Comparison of ENCODE assay signal across 10 cellular contexts in the genomic region with DNA sequence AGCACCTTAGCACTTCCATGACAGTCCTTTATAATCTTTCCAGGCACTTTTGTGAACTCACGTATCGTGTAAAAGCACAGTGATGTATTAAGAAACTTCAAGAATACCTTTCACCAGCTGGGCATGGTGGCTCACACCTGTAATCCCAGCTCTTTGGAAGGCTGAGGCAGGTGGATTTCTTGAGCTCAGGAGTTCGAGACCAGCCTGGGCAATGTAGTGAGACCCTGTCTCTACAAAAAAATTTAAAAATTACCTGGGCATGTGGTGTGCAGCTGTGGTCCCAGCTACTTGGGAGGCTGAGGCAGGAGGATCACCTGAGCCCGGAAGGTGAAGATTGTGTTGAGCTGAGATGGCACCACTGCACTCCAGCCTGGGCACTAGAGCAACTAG. TPM values are rescaled to one million over a fixed set of nuclear protein-coding genes. Genes with fewer than 3 reads are reported as not detected.
DNase-seq lines count a peak whose midpoint lies in the region; ATAC-seq and TF ChIP-seq lines count a peak whose summit lies in the region.
"Not testable (repeated sequence)": the region's sequence is repeated elsewhere in the genome, so short reads cannot be mapped to it uniquely, and the experiment has no call there.
"Had no signal": no experiment of that assay in that cellular context is flagged by ENCODE, and none has a peak within 500 bp of the region (broad histone marks: within the 10 kb centered on the region; RNA-seq: fewer than 3 reads in every experiment).

No MANE protein-coding gene starts in this region.

- H3K36me3 Mint-ChIP-seq in Caco-2 (ENCODE audit: insufficient read depth, unreplicated experiment) = not testable (repeated sequence)
- H3K36me3 Mint-ChIP-seq in activated T-helper 17 cell treated with anti-CD3 and anti-CD28 coated beads, Interleukin-2, amount 50 U/mL, for 72 hours (ENCODE audit: low read depth) = peaks cover 25% of the 10 kb centered on the region

- not testable (repeated sequence) for H3K27me3 Mint-ChIP-seq in Caco-2 (ENCODE audit: insufficient read depth, unreplicated experiment); activated T-helper 17 cell treated with anti-CD3 and anti-CD28 coated beads, Interleukin-2, amount 50 U/mL, for 72 hours

- DNase-seq in Caco-2; HAP-1 (ENCODE audit: low spot score in 2 of 2); Peyer's patch; coronary artery (ENCODE audit: low spot score); left lung; osteoblast (ENCODE audit: insufficient read length, low spot score, missing footprints): not testable (repeated sequence)

- H3K4me1 ChIP-seq in Caco-2; HAP-1; osteoblast (ENCODE audit: insufficient read depth, low read length); thymus (ENCODE audit: control insufficient read depth, insufficient read depth, low read length): not testable (repeated sequence)
- H3K4me1 ChIP-seq in Peyer's patch (peaks cover 0 to 14% (median 0%) of the 10 kb centered on the region in 4 donors), left lung (peaks cover 7 to 20% of the 10 kb centered on the region in 2 donors)

- not testable (repeated sequence) for TF ChIP-seq POLR2A in Peyer's patch (IDR thresholded peaks at IDR 0.05)

- not testable (repeated sequence) for H3K4me3 ChIP-seq in Caco-2 (ENCODE audit: low read depth, low read length); osteoblast (ENCODE audit: insufficient read depth, low read length); thymus (ENCODE audit: low read length)
- H3K4me3 ChIP-seq in HAP-1 (peak overlapping the region; percentile 98; the same call in 1 of the 2 replicates), Peyer's patch (peak overlapping the region in 3 of 4 donors; percentile 61 to 97 (median 71)), coronary artery (peak overlapping the region; percentile 87), left lung (peak overlapping the region in 1 of 2 donors; percentile 92)

- not testable (repeated sequence) for BruUV-seq in Caco-2 (replicated peaks; lab: Mats Ljungman, UMichigan)

- H3K9me3 ChIP-seq in Caco-2; HAP-1; Peyer's patch; left lung; osteoblast (ENCODE audit: low read depth, low read length); thymus (ENCODE audit: control insufficient read depth): not testable (repeated sequence)

- H4K20me1 ChIP-seq in osteoblast (ENCODE audit: insufficient read depth, low read length) = not testable (repeated sequence)

- H3K4me1 Mint-ChIP-seq in Caco-2 (ENCODE audit: low read depth, unreplicated experiment); activated T-helper 17 cell treated with anti-CD3 and anti-CD28 coated beads, Interleukin-2, amount 50 U/mL, for 72 hours: not testable (repeated sequence)

- not testable (repeated sequence) for TF ChIP-seq CTCF in Caco-2 (IDR thresholded peaks at IDR 0.05; ENCODE audit: insufficient read depth in 1 of 2, low read depth in 1 of 2, low read length in 1 of 2, severe bottlenecking in 1 of 2, unreplicated experiment in 1 of 2); Peyer's patch (IDR thresholded peaks at IDR 0.05); coronary artery (IDR thresholded peaks at IDR 0.05); left lung (IDR thresholded peaks at IDR 0.05); osteoblast (IDR thresholded peaks at IDR 0.05; ENCODE audit: extremely low read depth, low read depth, low read length)

- H3K79me2 ChIP-seq in osteoblast (ENCODE audit: insufficient read depth, low read length) = peaks cover 19% of the 10 kb centered on the region

- peak overlapping the region; percentile 96 for H3K4me3 Mint-ChIP-seq in Caco-2 (ENCODE audit: unreplicated experiment)
- peak overlapping the region; percentile 82 for H3K4me3 Mint-ChIP-seq in activated T-helper 17 cell treated with anti-CD3 and anti-CD28 coated beads, Interleukin-2, amount 50 U/mL, for 72 hours

- H3K27me3 ChIP-seq in Caco-2 (replicated peaks; ENCODE audit: control insufficient read depth, insufficient read depth, low read length); HAP-1 (ENCODE audit: low read depth); Peyer's patch; left lung; osteoblast (ENCODE audit: insufficient read depth, low read length); thymus (ENCODE audit: control insufficient read depth, insufficient read depth): not testable (repeated sequence)

- WGBS in thymus = 83% methylated on average over 4 of the region's 4 CpGs

- intact Hi-C loops in Caco-2 (cut with micrococcal nuclease; ENCODE audit: unreplicated experiment); left lung (cut with DNase I): not testable (repeated sequence)

- not testable (repeated sequence) for H3K9me3 Mint-ChIP-seq in Caco-2 (ENCODE audit: unreplicated experiment); activated T-helper 17 cell treated with anti-CD3 and anti-CD28 coated beads, Interleukin-2, amount 50 U/mL, for 72 hours

- not testable (repeated sequence) for H2AFZ ChIP-seq in osteoblast (ENCODE audit: low read length)

- CTCF ChIA-PET in Caco-2 (lab: Charles Lee) = interaction anchor here (0.6 to 1.0 kb wide), 2 partner anchors 39 to 724 kb away, joined by 3 read pairs; a partner anchor contains a TSS

- peak overlapping the region; percentile 88 for H3K27ac Mint-ChIP-seq in Caco-2 (ENCODE audit: unreplicated experiment)
- peak overlapping the region; percentile 83 for H3K27ac Mint-ChIP-seq in activated T-helper 17 cell treated with anti-CD3 and anti-CD28 coated beads, Interleukin-2, amount 50 U/mL, for 72 hours

- H3K27ac ChIP-seq in Peyer's patch (peak overlapping the region; percentile 85 to 94 (median 88)), left lung (peak overlapping the region; percentile 87 to 90), thymus (ENCODE audit: low read depth) (peak overlapping the region; percentile 31)
- not testable (repeated sequence) for H3K27ac ChIP-seq in coronary artery; osteoblast (ENCODE audit: low read depth, low read length)

- POLR2A ChIA-PET in Caco-2 (lab: Charles Lee) = not testable (repeated sequence)

- peak; percentile 8 for ATAC-seq in activated T-helper 17 cell treated with anti-CD3 and anti-CD28 coated beads, Interleukin-2, amount 50 U/mL, for 72 hours (replicated peaks)
- ATAC-seq in left lung = not testable (repeated sequence)

- peak overlapping the region; percentile 94 for H3K4me2 ChIP-seq in osteoblast (ENCODE audit: insufficient read depth, low read length)

- in situ Hi-C loops in HAP-1 (cut with MboI; ENCODE audit: low sequenced_read_pairs) = not testable (repeated sequence)

- H3K36me3 ChIP-seq in Caco-2 (ENCODE audit: control insufficient read depth, insufficient read depth, low read length); HAP-1 (replicated peaks); osteoblast (ENCODE audit: insufficient read depth, low read length); thymus (ENCODE audit: control insufficient read depth, insufficient read depth): not testable (repeated sequence)
- H3K36me3 ChIP-seq in Peyer's patch (peaks cover 0 to 15% (median 0%) of the 10 kb centered on the region in 3 donors), left lung (peaks cover 0 to 18% of the 10 kb centered on the region in 2 donors)

RNA-seq across cellular contexts. Expression of a gene that starts 1.7 kb away (rescaled TPM):
- total RNA-seq in Caco-2 (2022) (11.9 and 12.3 TPM in 2 replicates), Peyer's patch (10 to 100 TPM in 3 of 4 donors, 1 to 10 TPM in 1; 7.4 to 45.4 (median 34.5) TPM), left lung (10 to 100 TPM in 1 of 2 donors, 1 to 10 TPM in 1; 7.1 to 13.1 TPM), osteoblast (10.1 and 15.6 TPM in 2 replicates)
- 10 to 100 TPM in 1 of 2 donors, 1 to 10 TPM in 1; 8.5 to 11.6 TPM for total RNA-seq in activated T-helper 17 cell treated with anti-CD3 and anti-CD28 coated beads, Interleukin-2, amount 50 U/mL, for 72 hours
- polyA plus RNA-seq in thymus = 9.1 TPM

RNA-seq across cellular contexts. Expression of a gene that starts 33.3 kb away (rescaled TPM):
- 0.09 and 0.14 TPM in 2 replicates for total RNA-seq in Caco-2 (2022)
- 1 to 10 TPM in 1 of 4 donors, under 1 TPM in 1, not detected in 2; 0.18 to 1.2 TPM for total RNA-seq in Peyer's patch
- not detected for total RNA-seq in activated T-helper 17 cell treated with anti-CD3 and anti-CD28 coated beads, Interleukin-2, amount 50 U/mL, for 72 hours
- not detected for total RNA-seq in left lung
- not detected in 2 replicates for total RNA-seq in osteoblast
- polyA plus RNA-seq in thymus = 0.14 TPM
- total RNA-seq: glomerular endothelial cell had no signal
- polyA plus RNA-seq: BJ had no signal

RNA-seq across cellular contexts. Expression of a gene that starts 39.2 kb away (rescaled TPM):
- 38.3 and 41.4 TPM in 2 replicates for total RNA-seq in Caco-2 (2022)
- 10 to 100 TPM in 1 of 4 donors, 1 to 10 TPM in 3; 5.2 to 26.4 (median 7.3) TPM for total RNA-seq in Peyer's patch
- 10 to 100 TPM; 16.2 to 25.9 TPM for total RNA-seq in activated T-helper 17 cell treated with anti-CD3 and anti-CD28 coated beads, Interleukin-2, amount 50 U/mL, for 72 hours
- total RNA-seq in left lung = 10 to 100 TPM in 1 of 2 donors, 1 to 10 TPM in 1; 7.3 to 17.4 TPM
- 22.4 and 25.0 TPM in 2 replicates for total RNA-seq in osteoblast
- polyA plus RNA-seq in thymus = 25.9 TPM

RNA-seq across cellular contexts. Expression of a gene that starts 43.3 kb away (rescaled TPM):
- total RNA-seq in Caco-2 (2022) (72.2 and 78.3 TPM in 2 replicates), Peyer's patch (10 to 100 TPM; 19.0 to 58.6 (median 21.3) TPM), left lung (10 to 100 TPM; 22.4 to 27.0 TPM), osteoblast (38.0 and 41.8 TPM in 2 replicates)
- 10 to 100 TPM; 48.3 to 85.7 TPM for total RNA-seq in activated T-helper 17 cell treated with anti-CD3 and anti-CD28 coated beads, Interleukin-2, amount 50 U/mL, for 72 hours
- polyA plus RNA-seq in thymus = 14.1 TPM
